In the genomic region with DNA sequence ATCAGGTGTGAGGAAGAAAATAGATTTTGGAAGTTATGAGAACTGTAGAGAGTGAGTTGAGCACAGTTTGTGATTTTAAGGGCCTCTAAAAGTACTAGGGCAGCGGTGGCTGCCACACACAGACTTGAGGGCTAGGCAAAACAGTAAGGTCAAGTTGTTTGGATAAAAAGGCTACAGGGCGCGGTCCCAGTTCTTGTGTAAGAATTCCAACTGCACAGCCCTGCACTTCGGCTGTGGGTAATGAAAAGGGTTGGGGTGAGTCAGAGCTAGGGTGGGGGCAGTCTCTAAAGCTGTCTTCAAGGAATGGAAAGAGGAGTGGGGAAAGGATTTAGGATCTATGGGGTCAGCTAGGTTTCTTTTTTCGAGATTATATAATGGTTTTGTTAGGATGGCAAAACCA, we compare ENCODE assay signal across 16 cellular contexts. TPM values are rescaled to one million over a fixed set of nuclear protein-coding genes. Genes with fewer than 3 reads are reported as not detected.
"Had no signal": no experiment of that assay in that cellular context is flagged by ENCODE, and none has a peak within 500 bp of the region (broad histone marks: within the 10 kb centered on the region; RNA-seq: fewer than 3 reads in every experiment).

No MANE protein-coding gene starts in this region.

RNA-seq across cellular contexts. Expression of a gene that starts 31.1 kb away (rescaled TPM):
- total RNA-seq: dermis microvascular lymphatic vessel endothelial cell; gastroesophageal sphincter; kidney; left lobe of liver; liver; lung microvascular endothelial cell; myocyte; naive thymus-derived CD8-positive, alpha-beta T cell; osteocyte; prostate gland; right atrium auricular region; skeletal muscle tissue had no signal
- polyA plus RNA-seq: heart left ventricle; liver; naive thymus-derived CD8-positive, alpha-beta T cell had no signal

RNA-seq across cellular contexts. Expression of a gene that starts 49.7 kb away (rescaled TPM):
- total RNA-seq: dermis microvascular lymphatic vessel endothelial cell; gastroesophageal sphincter; heart left ventricle; kidney; left lobe of liver; liver; lung microvascular endothelial cell; mesenteric fat pad; myocyte; naive thymus-derived CD8-positive, alpha-beta T cell; right atrium auricular region; sciatic nerve; skeletal muscle tissue had no signal
- polyA plus RNA-seq: heart left ventricle; hepatocyte; liver; naive thymus-derived CD8-positive, alpha-beta T cell had no signal
